Comparison of ENCODE assay signal across 14 cellular contexts in genomic region chr2:200798519-200798918, GRCh38. TPM values are rescaled to one million over a fixed set of nuclear protein-coding genes. Genes with fewer than 3 reads are reported as not detected.
DNase-seq lines count a peak whose midpoint lies in the region; ATAC-seq lines count a peak whose summit lies in the region.
"Had no signal": no experiment of that assay in that cellular context is flagged by ENCODE, and none has a peak within 500 bp of the region (broad histone marks: within the 10 kb centered on the region; RNA-seq: fewer than 3 reads in every experiment).

No MANE protein-coding gene starts in this region.

- CTCF ChIA-PET in activated CD4-positive, alpha-beta T cell treated with anti-CD3 and anti-CD28 coated beads for 36 hours (lab: Charles Lee): no interaction called here

- ATAC-seq in activated CD4-positive, alpha-beta T cell treated with anti-CD3 and anti-CD28 coated beads for 36 hours: peak; percentile 99
- peak; percentile 98 to 100 for ATAC-seq in activated T-cell treated with anti-CD3 and anti-CD28 coated beads, Interleukin-2, amount 50 U/mL, for 72 hours (replicated peaks in 1 of 2)
- ATAC-seq in activated T-helper 17 cell treated with anti-CD3 and anti-CD28 coated beads, Interleukin-2, amount 50 U/mL, for 72 hours (replicated peaks): peak; percentile 99
- peak; percentile 73 for ATAC-seq in stimulated activated naive CD8-positive, alpha-beta T cell treated with anti-CD3 and anti-CD28 coated beads, Interleukin-15, Interleukin-2, amounts not matched to agents 100 U/mL and 50 U/mL, for 24 hours

- H3K9me3 Mint-ChIP-seq in activated CD4-positive, alpha-beta T cell treated with anti-CD3 and anti-CD28 coated beads for 36 hours (ENCODE audit: low read depth): peaks cover 5% of the 10 kb centered on the region
- peaks cover 0 to 4% of the 10 kb centered on the region in 2 donors for H3K9me3 Mint-ChIP-seq in activated T-cell treated with anti-CD3 and anti-CD28 coated beads, Interleukin-2, amount 50 U/mL, for 72 hours
- H3K9me3 Mint-ChIP-seq in activated T-helper 17 cell treated with anti-CD3 and anti-CD28 coated beads, Interleukin-2, amount 50 U/mL, for 72 hours: no peaks in the 10 kb centered on the region
- H3K9me3 Mint-ChIP-seq: HFFc6 had no signal

- H3K27ac Mint-ChIP-seq in activated CD4-positive, alpha-beta T cell treated with anti-CD3 and anti-CD28 coated beads for 36 hours: no peak overlapping the region
- no peak overlapping the region for H3K27ac Mint-ChIP-seq in activated T-cell treated with anti-CD3 and anti-CD28 coated beads, Interleukin-2, amount 50 U/mL, for 72 hours
- H3K27ac Mint-ChIP-seq in activated T-helper 17 cell treated with anti-CD3 and anti-CD28 coated beads, Interleukin-2, amount 50 U/mL, for 72 hours: no peak overlapping the region
- H3K27ac Mint-ChIP-seq: HFFc6 had no signal

- no peak overlapping the region for H3K4me3 Mint-ChIP-seq in activated CD4-positive, alpha-beta T cell treated with anti-CD3 and anti-CD28 coated beads for 36 hours
- H3K4me3 Mint-ChIP-seq in activated T-cell treated with anti-CD3 and anti-CD28 coated beads, Interleukin-2, amount 50 U/mL, for 72 hours: no peak overlapping the region
- H3K4me3 Mint-ChIP-seq in activated T-helper 17 cell treated with anti-CD3 and anti-CD28 coated beads, Interleukin-2, amount 50 U/mL, for 72 hours: no peak overlapping the region
- H3K4me3 Mint-ChIP-seq: CD4-positive, CD25-positive, alpha-beta regulatory T cell; HFFc6 had no signal

- H3K27me3 Mint-ChIP-seq in activated CD4-positive, alpha-beta T cell treated with anti-CD3 and anti-CD28 coated beads for 36 hours: peaks cover 7% of the 10 kb centered on the region
- H3K27me3 Mint-ChIP-seq in activated T-cell treated with anti-CD3 and anti-CD28 coated beads, Interleukin-2, amount 50 U/mL, for 72 hours (ENCODE audit: low read depth): peaks cover 5% of the 10 kb centered on the region
- H3K27me3 Mint-ChIP-seq in activated T-helper 17 cell treated with anti-CD3 and anti-CD28 coated beads, Interleukin-2, amount 50 U/mL, for 72 hours: peaks cover 6% of the 10 kb centered on the region

- intact Hi-C loops in activated CD4-positive, alpha-beta T cell treated with anti-CD3 and anti-CD28 coated beads for 36 hours (cut with DNase I, micrococcal nuclease): loop anchor here in 1 of 2 experiments (1.0 kb wide), 1 partner anchor 33 kb away; no protein-coding TSS in a partner anchor

- POLR2A ChIA-PET in activated CD4-positive, alpha-beta T cell treated with anti-CD3 and anti-CD28 coated beads for 36 hours (lab: Charles Lee): no interaction called here

- peaks cover 2% of the 10 kb centered on the region for H3K36me3 Mint-ChIP-seq in activated CD4-positive, alpha-beta T cell treated with anti-CD3 and anti-CD28 coated beads for 36 hours (ENCODE audit: low read depth)
- peaks cover 0 to 3% of the 10 kb centered on the region in 2 donors for H3K36me3 Mint-ChIP-seq in activated T-cell treated with anti-CD3 and anti-CD28 coated beads, Interleukin-2, amount 50 U/mL, for 72 hours (ENCODE audit: insufficient read depth in 2 of 2)
- H3K36me3 Mint-ChIP-seq in activated T-helper 17 cell treated with anti-CD3 and anti-CD28 coated beads, Interleukin-2, amount 50 U/mL, for 72 hours (ENCODE audit: low read depth): no peaks in the 10 kb centered on the region
- H3K36me3 Mint-ChIP-seq: CD4-positive, CD25-positive, alpha-beta regulatory T cell had no signal

- DNase-seq in activated CD4-positive, alpha-beta T cell treated with anti-CD3 and anti-CD28 coated beads for 36 hours: no peak
- no peak for DNase-seq in activated CD4-positive, alpha-beta T cell treated with anti-CD3 and anti-CD28 coated beads, Interleukin-2, amount 50 U/mL, for 48 hours
- peak in 1 of 2 donors; percentile 35 for DNase-seq in activated T-cell treated with anti-CD3 and anti-CD28 coated beads, Interleukin-2, amount 50 U/mL, for 72 hours
- no peak for DNase-seq in activated T-cell treated with anti-CD3 and anti-CD28 coated beads, Interleukin-2, amount 50 U/mL, for 1 hour
- no peak for DNase-seq in stimulated activated naive CD8-positive, alpha-beta T cell treated with anti-CD3 and anti-CD28 coated beads, Interleukin-15, Interleukin-2, amounts not matched to agents 100 U/mL and 50 U/mL, for 24 hours
- DNase-seq in Ammon's horn (ENCODE audit: low spot score): no peak
- DNase-seq: 8988T; AML-193; CD4-positive, CD25-positive, alpha-beta regulatory T cell; DMS53; GF-D8; HCEC 1CT; HFFc6 had no signal

- H3K4me1 Mint-ChIP-seq in activated CD4-positive, alpha-beta T cell treated with anti-CD3 and anti-CD28 coated beads for 36 hours: peaks cover 7% of the 10 kb centered on the region
- peaks cover 27% of the 10 kb centered on the region for H3K4me1 Mint-ChIP-seq in activated T-cell treated with anti-CD3 and anti-CD28 coated beads, Interleukin-2, amount 50 U/mL, for 72 hours (ENCODE audit: low read depth)
- no peaks in the 10 kb centered on the region for H3K4me1 Mint-ChIP-seq in activated T-helper 17 cell treated with anti-CD3 and anti-CD28 coated beads, Interleukin-2, amount 50 U/mL, for 72 hours

RNA-seq across cellular contexts. Expression of gene BZW1, which starts 13.2 kb away (rescaled TPM):
- total RNA-seq in activated CD4-positive, alpha-beta T cell treated with anti-CD3 and anti-CD28 coated beads for 36 hours: 100 to 1,000 TPM; 413 to 474 TPM
- 100 to 1,000 TPM; 457 to 495 TPM for total RNA-seq in activated T-cell treated with anti-CD3 and anti-CD28 coated beads, Interleukin-2, amount 50 U/mL, for 72 hours
- total RNA-seq in activated T-helper 17 cell treated with anti-CD3 and anti-CD28 coated beads, Interleukin-2, amount 50 U/mL, for 72 hours: 100 to 1,000 TPM; 365 to 482 TPM
